Comparison of ENCODE assay signal across 1 cellular context in the genomic region with DNA sequence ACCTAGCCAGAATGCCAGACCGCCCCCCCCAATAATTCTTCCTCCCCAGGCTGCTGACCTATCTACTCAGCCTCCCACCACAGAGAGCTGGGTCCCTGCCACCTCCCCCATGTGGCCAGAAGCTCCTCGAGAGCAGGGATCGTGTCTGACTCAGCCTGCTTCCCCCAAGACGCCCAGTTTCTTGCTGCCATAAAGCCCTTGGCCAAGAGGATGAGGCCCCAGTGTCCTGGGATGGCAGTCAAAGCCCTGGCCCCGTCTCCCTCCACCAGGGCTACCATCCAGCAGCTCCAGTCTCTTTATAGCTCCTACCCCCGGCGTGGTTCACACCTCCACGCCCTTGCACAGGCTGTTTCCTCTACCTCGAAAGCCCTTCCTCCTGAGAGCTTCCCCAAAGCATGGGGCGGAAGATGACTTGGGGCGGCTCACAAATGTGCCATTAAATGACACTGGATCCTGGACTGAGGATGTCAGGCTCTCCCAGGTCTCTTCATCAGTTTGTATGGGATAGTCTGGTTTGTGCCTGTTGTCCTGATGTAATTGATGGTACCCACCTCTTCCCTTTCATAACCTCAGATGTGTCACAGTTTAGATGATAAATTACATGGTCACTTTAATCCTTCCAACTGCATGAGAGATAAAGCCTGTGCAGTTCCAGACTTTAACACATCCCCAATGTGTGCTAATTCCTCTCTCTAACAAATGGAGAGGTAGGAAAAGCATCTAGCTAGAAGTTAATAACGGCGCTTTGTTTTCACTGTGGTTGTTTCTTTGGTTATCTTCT.
TF ChIP-seq lines count a peak whose summit lies in the region.

No MANE protein-coding gene starts in this region.

TF ChIP-seq in H1, 55 proteins besides CTCF, POLR2A, EP300 and RAD21:
- TF ChIP-seq CBX5 (IDR thresholded peaks at IDR 0.05; ENCODE audit: low read depth, low read length) (no peak), GTF2F1 (IDR thresholded peaks at IDR 0.05; ENCODE audit: borderline replicate concordance, low read depth, low read length) (no peak), FOSL1 (IDR thresholded peaks at IDR 0.05; ENCODE audit: insufficient read depth, low read depth, low read length) (no peak), JUND (IDR thresholded peaks at IDR 0.05; ENCODE audit: low read length) (no peak), ASH2L (IDR thresholded peaks at IDR 0.05; ENCODE audit: low read length) (no peak), SIRT6 (IDR thresholded peaks at IDR 0.05; ENCODE audit: low read length) (no peak), RBBP5 (IDR thresholded peaks at IDR 0.05; ENCODE audit: borderline replicate concordance, low read depth, low read length) (no peak), HDAC6 (IDR thresholded peaks at IDR 0.05; ENCODE audit: low read depth, low read length) (no peak), CTBP2 (IDR thresholded peaks at IDR 0.05; ENCODE audit: borderline replicate concordance, insufficient read depth, insufficient read length, low read length) (no peak), SUZ12 (IDR thresholded peaks at IDR 0.05; ENCODE audit: low read length) (no peak), POU5F1 (IDR thresholded peaks at IDR 0.05; ENCODE audit: low read depth, low read length) (no peak), RFX5 (IDR thresholded peaks at IDR 0.05; ENCODE audit: borderline replicate concordance, low read depth, low read length) (no peak)
- TF ChIP-seq, protein P1, sequence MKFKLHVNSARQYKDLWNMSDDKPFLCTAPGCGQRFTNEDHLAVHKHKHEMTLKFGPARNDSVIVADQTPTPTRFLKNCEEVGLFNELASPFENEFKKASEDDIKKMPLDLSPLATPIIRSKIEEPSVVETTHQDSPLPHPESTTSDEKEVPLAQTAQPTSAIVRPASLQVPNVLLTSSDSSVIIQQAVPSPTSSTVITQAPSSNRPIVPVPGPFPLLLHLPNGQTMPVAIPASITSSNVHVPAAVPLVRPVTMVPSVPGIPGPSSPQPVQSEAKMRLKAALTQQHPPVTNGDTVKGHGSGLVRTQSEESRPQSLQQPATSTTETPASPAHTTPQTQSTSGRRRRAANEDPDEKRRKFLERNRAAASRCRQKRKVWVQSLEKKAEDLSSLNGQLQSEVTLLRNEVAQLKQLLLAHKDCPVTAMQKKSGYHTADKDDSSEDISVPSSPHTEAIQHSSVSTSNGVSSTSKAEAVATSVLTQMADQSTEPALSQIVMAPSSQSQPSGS (IDR thresholded peaks at IDR 0.05; ENCODE audit: low read length): no peak
- TF ChIP-seq, protein P2, sequence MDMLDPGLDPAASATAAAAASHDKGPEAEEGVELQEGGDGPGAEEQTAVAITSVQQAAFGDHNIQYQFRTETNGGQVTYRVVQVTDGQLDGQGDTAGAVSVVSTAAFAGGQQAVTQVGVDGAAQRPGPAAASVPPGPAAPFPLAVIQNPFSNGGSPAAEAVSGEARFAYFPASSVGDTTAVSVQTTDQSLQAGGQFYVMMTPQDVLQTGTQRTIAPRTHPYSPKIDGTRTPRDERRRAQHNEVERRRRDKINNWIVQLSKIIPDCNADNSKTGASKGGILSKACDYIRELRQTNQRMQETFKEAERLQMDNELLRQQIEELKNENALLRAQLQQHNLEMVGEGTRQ (IDR thresholded peaks at IDR 0.05; ENCODE audit: low read length): no peak
